In the genomic region with DNA sequence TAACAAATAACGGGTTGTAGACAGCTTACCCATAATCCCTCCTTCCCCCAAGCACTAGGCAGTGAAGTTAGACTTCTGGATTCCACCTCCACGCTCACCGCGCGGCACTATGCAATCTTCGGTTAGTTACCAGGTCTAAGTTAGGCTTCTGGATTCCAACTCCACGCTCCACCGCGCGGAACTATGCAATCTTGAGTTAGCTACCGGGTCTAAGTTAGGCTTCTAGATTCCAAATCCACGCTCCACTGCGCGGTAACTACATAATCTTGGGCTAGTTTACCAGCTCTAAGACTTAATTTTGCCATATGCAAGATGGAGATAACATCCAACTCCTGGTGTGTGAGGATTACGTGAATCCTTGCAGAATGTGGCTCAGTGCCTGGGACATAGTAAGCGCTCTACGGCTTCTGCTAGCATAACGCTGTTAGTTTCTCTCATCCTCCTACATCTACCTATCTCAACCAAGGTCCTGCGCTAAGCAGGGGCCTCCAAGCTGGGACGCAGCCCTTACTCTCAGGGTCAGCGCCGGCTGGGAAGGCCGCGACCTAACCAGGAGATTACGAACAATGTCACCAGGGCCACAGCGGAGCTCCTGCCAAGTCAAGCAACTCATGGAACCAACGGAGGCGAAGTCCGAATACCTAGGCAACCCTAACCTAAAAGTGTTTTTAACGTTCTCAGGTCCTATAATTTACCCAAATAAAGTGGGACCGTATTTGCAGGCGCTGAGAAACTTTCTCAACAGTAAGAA, we compare ENCODE assay signal across 8 cellular contexts. TPM values are rescaled to one million over a fixed set of nuclear protein-coding genes. Genes with fewer than 3 reads are reported as not detected.
DNase-seq lines count a peak whose midpoint lies in the region; ATAC-seq and TF ChIP-seq lines count a peak whose summit lies in the region.

No MANE protein-coding gene starts in this region.

- H3K36me3 ChIP-seq in HUES6 (ENCODE audit: control insufficient read depth, insufficient read depth, low read length): peaks cover 62% of the 10 kb centered on the region
- H3K36me3 ChIP-seq in neutrophil: peaks cover 14% of the 10 kb centered on the region

- no peaks in the 10 kb centered on the region for H3K9me3 Mint-ChIP-seq in activated CD4-positive, alpha-beta T cell treated with anti-CD3 and anti-CD28 coated beads, Interleukin-2, amount 10 ng/mL, durations not matched to agents 7 days and 5 days

- H3K27me3 ChIP-seq in HUES6 (ENCODE audit: control insufficient read depth, insufficient read depth, low read length) (no peaks in the 10 kb centered on the region), neutrophil (no peaks in the 10 kb centered on the region)

- H3K27ac ChIP-seq in HUES6 (ENCODE audit: low read depth, low read length): peak overlapping the region; percentile 92; the same call in 1 of the 2 replicates
- H3K27ac ChIP-seq in neutrophil: peak overlapping the region; percentile 89

- H3K4me3 ChIP-seq in HUES6 (ENCODE audit: low read depth, low read length): peak overlapping the region; percentile 98
- peak overlapping the region; percentile 94 for H3K4me3 ChIP-seq in fibroblast of pulmonary artery (replicated peaks; ENCODE audit: low read depth, low read length)
- H3K4me3 ChIP-seq in neutrophil (ENCODE audit: low read depth in 1 of 2, low read length in 1 of 2): peak overlapping the region; percentile 81 to 98

- H3K27ac Mint-ChIP-seq in activated CD4-positive, alpha-beta T cell treated with anti-CD3 and anti-CD28 coated beads, Interleukin-2, amount 10 ng/mL, durations not matched to agents 7 days and 5 days: peak overlapping the region; percentile 99

- H3K4me3 Mint-ChIP-seq in activated CD4-positive, alpha-beta T cell treated with anti-CD3 and anti-CD28 coated beads, Interleukin-2, amount 10 ng/mL, durations not matched to agents 7 days and 5 days: peak overlapping the region; percentile 94

- DNase-seq in EH (ENCODE audit: low read depth): peak; percentile 59
- DNase-seq in activated CD4-positive, alpha-beta T cell treated with anti-CD3 and anti-CD28 coated beads, Interleukin-2, amount 10 ng/mL, durations not matched to agents 7 days and 5 days: peak; percentile 33
- DNase-seq in fibroblast of pulmonary artery (ENCODE audit: low read depth): peak; percentile 57
- DNase-seq in ecto neural progenitor cell (ENCODE audit: low spot score): no peak
- no peak for DNase-seq in cortex of kidney (lab: John Stamatoyannopoulos, UW)

- H3K9me3 ChIP-seq in HUES6 (ENCODE audit: control insufficient read depth, insufficient read depth, low read depth, low read length) (no peaks in the 10 kb centered on the region), neutrophil (no peaks in the 10 kb centered on the region)

- peaks cover 39% of the 10 kb centered on the region for H3K4me1 Mint-ChIP-seq in activated CD4-positive, alpha-beta T cell treated with anti-CD3 and anti-CD28 coated beads, Interleukin-2, amount 10 ng/mL, durations not matched to agents 7 days and 5 days

- peak overlapping the region; percentile 96 for H3K9ac ChIP-seq in HUES6 (ENCODE audit: low read length)

- POLR2A ChIA-PET in activated CD4-positive, alpha-beta T cell treated with anti-CD3 and anti-CD28 coated beads, Interleukin-2, amount 10 ng/mL, durations not matched to agents 7 days and 5 days (lab: Charles Lee): interaction anchor here (0.5 to 3.3 kb wide), 3 partner anchors 11 to 83 kb away, joined by 3 to 29 read pairs (median 4); no protein-coding TSS in a partner anchor

- TF ChIP-seq CTCF in fibroblast of pulmonary artery (IDR thresholded peaks at IDR 0.05; ENCODE audit: low read length, missing control alignments) (no peak), neutrophil (IDR thresholded peaks at IDR 0.05) (no peak)

- CTCF ChIA-PET in activated CD4-positive, alpha-beta T cell treated with anti-CD3 and anti-CD28 coated beads, Interleukin-2, amount 10 ng/mL, durations not matched to agents 7 days and 5 days (lab: Charles Lee): interaction anchor here (0.6 to 4.6 kb wide), 10 partner anchors 9 to 1309 kb away, joined by 3 to 48 read pairs (median 5); partner anchors contain the start of gene KIF23

- peak; percentile 22 for ATAC-seq in GM21526 (IDR thresholded peaks at IDR 0.05; ENCODE audit: low FRiP score, unreplicated experiment)

- H3K36me3 Mint-ChIP-seq in activated CD4-positive, alpha-beta T cell treated with anti-CD3 and anti-CD28 coated beads, Interleukin-2, amount 10 ng/mL, durations not matched to agents 7 days and 5 days (ENCODE audit: low read depth): peaks cover 48% of the 10 kb centered on the region

- H3K4me1 ChIP-seq in HUES6 (ENCODE audit: control insufficient read depth, insufficient read depth, low read length) (no peaks in the 10 kb centered on the region), neutrophil (ENCODE audit: control insufficient read depth in 1 of 2, insufficient read depth in 1 of 2, low read depth in 1 of 2, low read length in 1 of 2) (peaks cover 31 to 34% of the 10 kb centered on the region in 2 experiments)

- no peaks in the 10 kb centered on the region for H3K27me3 Mint-ChIP-seq in activated CD4-positive, alpha-beta T cell treated with anti-CD3 and anti-CD28 coated beads, Interleukin-2, amount 10 ng/mL, durations not matched to agents 7 days and 5 days

RNA-seq across cellular contexts. Expression of gene RPLP1, which starts 0.5 kb away (rescaled TPM):
- 1,000 to 10,000 TPM; 1,548 to 1,738 TPM for total RNA-seq in activated CD4-positive, alpha-beta T cell treated with anti-CD3 and anti-CD28 coated beads, Interleukin-2, amount 10 ng/mL, durations not matched to agents 7 days and 5 days

RNA-seq across cellular contexts. Expression of gene KIF23, which starts 38.0 kb away (rescaled TPM):
- total RNA-seq in activated CD4-positive, alpha-beta T cell treated with anti-CD3 and anti-CD28 coated beads, Interleukin-2, amount 10 ng/mL, durations not matched to agents 7 days and 5 days: 10 to 100 TPM; 77.8 to 93.1 TPM

Comparison
In these comparisons a context has a peak if more than half of its experiments do, and no peak if none do; other contexts are left out.
1. DNase-seq: peak in EH (single experiment), activated CD4-positive, alpha-beta T cell treated with anti-CD3 and anti-CD28 coated beads, Interleukin-2, amount 10 ng/mL, durations not matched to agents 7 days and 5 days (single experiment) and fibroblast of pulmonary artery (single experiment); none in ecto neural progenitor cell (single experiment) and cortex of kidney (single experiment).
2. Peak in every context shown above with its lines, with median percentiles within 50 percentile points of each other: H3K4me3 ChIP-seq.